In the genomic region with DNA sequence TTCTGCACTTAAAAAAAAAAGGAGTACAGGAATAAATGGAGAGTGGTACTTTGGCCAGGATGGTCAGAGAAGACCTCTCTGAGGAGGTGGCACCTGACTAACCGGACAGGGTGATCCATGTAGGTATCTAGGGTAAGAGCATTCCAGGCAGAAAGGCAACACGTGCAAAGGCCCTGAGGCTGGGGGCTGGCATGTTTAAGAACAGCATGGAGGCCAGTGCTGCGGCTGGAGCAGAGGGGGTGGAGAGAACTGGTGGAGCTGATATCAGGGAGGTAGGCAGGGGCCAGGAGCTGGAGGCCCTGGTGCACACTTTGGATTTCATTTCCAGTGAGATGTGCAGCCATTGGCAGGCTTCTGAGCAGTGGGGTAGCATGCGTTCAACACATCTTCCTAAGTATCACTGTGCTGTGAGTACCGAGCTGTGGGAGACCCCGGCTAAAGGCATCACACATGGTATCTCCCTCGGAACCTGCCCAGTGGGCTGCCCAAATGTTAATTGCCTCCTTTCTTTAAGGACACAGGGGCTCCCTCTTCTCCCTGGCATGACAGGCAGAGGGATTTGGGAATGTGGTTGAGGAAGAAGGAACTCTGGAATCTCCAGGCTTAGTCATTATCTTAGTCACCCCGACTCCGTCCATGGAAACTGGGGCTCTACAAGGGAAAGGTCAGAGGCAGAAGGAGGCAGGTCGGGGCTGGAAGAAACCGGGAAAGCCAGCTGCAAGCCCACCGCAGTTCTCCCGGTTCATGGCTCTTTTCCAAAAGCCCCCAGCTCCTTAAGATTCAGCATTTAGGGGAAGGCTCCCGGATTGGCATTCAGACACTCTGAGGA, we compare ENCODE assay signal across 13 cellular contexts. TPM values are rescaled to one million over a fixed set of nuclear protein-coding genes. Genes with fewer than 3 reads are reported as not detected.
DNase-seq lines count a peak whose midpoint lies in the region; ATAC-seq and TF ChIP-seq lines count a peak whose summit lies in the region.
"Had no signal": no experiment of that assay in that cellular context is flagged by ENCODE, and none has a peak within 500 bp of the region (broad histone marks: within the 10 kb centered on the region; RNA-seq: fewer than 3 reads in every experiment).

No MANE protein-coding gene starts in this region.

- H3K4me3 Mint-ChIP-seq in activated naive CD8-positive, alpha-beta T cell, result peak overlapping the region; percentile 60
- H3K4me3 Mint-ChIP-seq in activated naive CD8-positive, alpha-beta T cell treated with anti-CD3 and anti-CD28 coated beads, Interleukin-2, amount 50 U/mL, for 24 hours, result no peak overlapping the region

- H3K36me3 ChIP-seq in adipocyte (ENCODE audit: control insufficient read depth, insufficient read depth, low read length, severe bottlenecking) (no peaks in the 10 kb centered on the region), tibial nerve (no peaks in the 10 kb centered on the region)
- H3K36me3 ChIP-seq: left ventricle myocardium inferior had no signal

- H3K27me3 Mint-ChIP-seq in activated naive CD8-positive, alpha-beta T cell, result no peaks in the 10 kb centered on the region
- H3K27me3 Mint-ChIP-seq in activated naive CD8-positive, alpha-beta T cell treated with anti-CD3 and anti-CD28 coated beads, Interleukin-2, amount 50 U/mL, for 24 hours, result peaks cover 18% of the 10 kb centered on the region

- peaks cover 31% of the 10 kb centered on the region for H3K4me1 Mint-ChIP-seq in activated naive CD8-positive, alpha-beta T cell (ENCODE audit: low read depth)
- peaks cover 20% of the 10 kb centered on the region for H3K4me1 Mint-ChIP-seq in activated naive CD8-positive, alpha-beta T cell treated with anti-CD3 and anti-CD28 coated beads, Interleukin-2, amount 50 U/mL, for 24 hours

- ATAC-seq in activated naive CD8-positive, alpha-beta T cell treated with anti-CD3 and anti-CD28 coated beads, Interleukin-2, amount 50 U/mL, for 24 hours, result no peak

- H3K27ac ChIP-seq in tibial nerve, result no peak overlapping the region
- H3K27ac ChIP-seq: left ventricle myocardium inferior had no signal

- TF ChIP-seq POLR2A in tibial nerve (IDR thresholded peaks at IDR 0.05), result no peak

- H3K27me3 ChIP-seq in adipocyte (replicated peaks; ENCODE audit: control insufficient read depth, insufficient read depth, low read length), result no peaks in the 10 kb centered on the region
- no peaks in the 10 kb centered on the region for H3K27me3 ChIP-seq in tibial nerve

- H3K9ac ChIP-seq in adipocyte (ENCODE audit: low read length), result no peak overlapping the region

- no peaks in the 10 kb centered on the region for H3K9me3 Mint-ChIP-seq in activated naive CD8-positive, alpha-beta T cell (ENCODE audit: low read depth)
- no peaks in the 10 kb centered on the region for H3K9me3 Mint-ChIP-seq in activated naive CD8-positive, alpha-beta T cell treated with anti-CD3 and anti-CD28 coated beads, Interleukin-2, amount 50 U/mL, for 24 hours

- TF ChIP-seq EP300 in tibial nerve (IDR thresholded peaks at IDR 0.05), result no peak

- H3K27ac Mint-ChIP-seq in activated naive CD8-positive, alpha-beta T cell, result no peak overlapping the region
- H3K27ac Mint-ChIP-seq in activated naive CD8-positive, alpha-beta T cell treated with anti-CD3 and anti-CD28 coated beads, Interleukin-2, amount 50 U/mL, for 24 hours, result no peak overlapping the region

- TF ChIP-seq CTCF in GM10266 (IDR thresholded peaks at IDR 0.05; ENCODE audit: control insufficient read depth, insufficient read depth, low read depth, missing control alignments) (no peak), tibial nerve (IDR thresholded peaks at IDR 0.05) (no peak)

- 69 to 74% methylated on average over 13 to 14 of the region's 14 CpGs for WGBS in tibial nerve, 2 donors

- H3K4me1 ChIP-seq in adipocyte (ENCODE audit: control insufficient read depth, insufficient read depth, low read length), result peaks cover 21% of the 10 kb centered on the region
- no peaks in the 10 kb centered on the region for H3K4me1 ChIP-seq in tibial nerve

- H3K9me3 ChIP-seq in adipocyte (ENCODE audit: control insufficient read depth, low read length), result no peaks in the 10 kb centered on the region
- no peaks in the 10 kb centered on the region for H3K9me3 ChIP-seq in tibial nerve
- H3K9me3 ChIP-seq: left ventricle myocardium inferior had no signal

- DNase-seq in activated naive CD8-positive, alpha-beta T cell treated with anti-CD3 and anti-CD28 coated beads, Interleukin-2, amount 50 U/mL, for 24 hours, result no peak
- DNase-seq in adipocyte (ENCODE audit: low read depth) (peak; percentile 23), hepatic stellate cell (ENCODE audit: low spot score) (peak; percentile 91), GM10266 (ENCODE audit: extremely low spot score) (no peak), NCI-H1048 (lab: John Stamatoyannopoulos, UW) (no peak), superior temporal gyrus (ENCODE audit: extremely low spot score) (no peak), tibial nerve (ENCODE audit: low spot score in 2 of 2) (no peak)
- DNase-seq: activated naive CD4-positive, alpha-beta T cell treated with Interleukin-2 at 50 U/mL for 16 hours; left ventricle myocardium inferior; NCI-H2081 treated with DMSO at 0.1 percent for 48 hours; Right ventricle myocardium superior had no signal

- no peak overlapping the region for H3K4me3 ChIP-seq in adipocyte (ENCODE audit: low read length)
- H3K4me3 ChIP-seq in tibial nerve, result no peak overlapping the region
- H3K4me3 ChIP-seq: left ventricle myocardium inferior had no signal

- no peaks in the 10 kb centered on the region for H3K36me3 Mint-ChIP-seq in activated naive CD8-positive, alpha-beta T cell
- H3K36me3 Mint-ChIP-seq in activated naive CD8-positive, alpha-beta T cell treated with anti-CD3 and anti-CD28 coated beads, Interleukin-2, amount 50 U/mL, for 24 hours (ENCODE audit: low read depth), result no peaks in the 10 kb centered on the region

RNA-seq across cellular contexts. Expression of a gene that starts 18.5 kb away (rescaled TPM):
- not detected for total RNA-seq in tibial nerve
- total RNA-seq: endothelial cell of umbilical vein, left ventricle myocardium inferior, Right ventricle myocardium superior had no signal

RNA-seq across cellular contexts. Expression of a gene that starts 41.8 kb away (rescaled TPM):
- total RNA-seq in tibial nerve, result 1 to 10 TPM in 1 of 4 donors, under 1 TPM in 1, not detected in 2; 0.22 to 2.5 TPM
- total RNA-seq: endothelial cell of umbilical vein, left ventricle myocardium inferior, Right ventricle myocardium superior had no signal

RNA-seq across cellular contexts. Expression of a gene that starts 52.8 kb away (rescaled TPM):
- total RNA-seq in tibial nerve, result 100 to 1,000 TPM; 171 to 354 (median 217) TPM

Comparison
In these comparisons a context has a peak if more than half of its experiments do, and no peak if none do; other contexts are left out.
1. DNase-seq: peak in adipocyte (single experiment) and hepatic stellate cell (single experiment); none in activated naive CD8-positive, alpha-beta T cell treated with anti-CD3 and anti-CD28 coated beads, Interleukin-2, amount 50 U/mL, for 24 hours (single experiment), GM10266 (single experiment), NCI-H1048 (single experiment), superior temporal gyrus (single experiment) and tibial nerve (0 of 2).